In genomic region chr16:89564476-89565255, GRCh38 we compare ENCODE assay signal across 9 cellular contexts. TPM values are rescaled to one million over a fixed set of nuclear protein-coding genes. Genes with fewer than 3 reads are reported as not detected.
DNase-seq lines count a peak whose midpoint lies in the region; ATAC-seq and FAIRE-seq lines count a peak whose summit lies in the region.
"Had no signal": no experiment of that assay in that cellular context is flagged by ENCODE, and none has a peak within 500 bp of the region (broad histone marks: within the 10 kb centered on the region; RNA-seq: fewer than 3 reads in every experiment).

No MANE protein-coding gene starts in this region.

- H3K27me3 Mint-ChIP-seq in activated naive CD8-positive, alpha-beta T cell = no peaks in the 10 kb centered on the region
- peaks cover 0 to 2% (median 0%) of the 10 kb centered on the region in 5 donors for H3K27me3 Mint-ChIP-seq in naive thymus-derived CD8-positive, alpha-beta T cell

- H3K27ac Mint-ChIP-seq in activated naive CD8-positive, alpha-beta T cell = peak overlapping the region; percentile 72
- peak overlapping the region in 9 of 10 donors; percentile 9 to 86 (median 63) for H3K27ac Mint-ChIP-seq in naive thymus-derived CD8-positive, alpha-beta T cell

- DNase-seq in NCI-H2171 (lab: John Stamatoyannopoulos, UW) = peak; percentile 19
- DNase-seq in naive thymus-derived CD8-positive, alpha-beta T cell = no peak
- no peak for DNase-seq in DMS114 treated with DMSO at 0.1 percent for 48 hours (lab: John Stamatoyannopoulos, UW; ENCODE audit: unreplicated experiment)
- DNase-seq: NCI-H1417 treated with DMSO at 0.1 percent for 48 hours had no signal

- FAIRE-seq in G401.6 (lab: Jason Lieb, UNC) = peak; percentile 78

- H3K9me3 Mint-ChIP-seq in activated naive CD8-positive, alpha-beta T cell (ENCODE audit: low read depth) = no peaks in the 10 kb centered on the region
- no peaks in the 10 kb centered on the region for H3K9me3 Mint-ChIP-seq in naive thymus-derived CD8-positive, alpha-beta T cell

- H3K4me3 Mint-ChIP-seq in activated naive CD8-positive, alpha-beta T cell = peak overlapping the region; percentile 92
- peak overlapping the region in 9 of 10 donors; percentile 3 to 84 (median 54) for H3K4me3 Mint-ChIP-seq in naive thymus-derived CD8-positive, alpha-beta T cell

- peaks cover 37% of the 10 kb centered on the region for H3K4me1 Mint-ChIP-seq in activated naive CD8-positive, alpha-beta T cell (ENCODE audit: low read depth)
- H3K4me1 Mint-ChIP-seq in naive thymus-derived CD8-positive, alpha-beta T cell = peaks cover 27 to 59% (median 55%) of the 10 kb centered on the region in 4 donors

- POLR2A ChIA-PET in naive thymus-derived CD8-positive, alpha-beta T cell (lab: Charles Lee) = interaction anchor here (0.5 to 2.7 kb wide), 6 partner anchors 11 to 324 kb away, joined by 3 to 9 read pairs (median 4); partner anchors contain the start of genes CPNE7 and SPG7

- no peak for ATAC-seq in naive thymus-derived CD8-positive, alpha-beta T cell
- ATAC-seq in GM19035 (IDR thresholded peaks at IDR 0.05; ENCODE audit: unreplicated experiment) (no peak), GM18867 (IDR thresholded peaks at IDR 0.05; ENCODE audit: unreplicated experiment) (no peak), GM19463 (IDR thresholded peaks at IDR 0.05; ENCODE audit: unreplicated experiment) (no peak)

- H3K36me3 Mint-ChIP-seq in activated naive CD8-positive, alpha-beta T cell = peaks cover 11% of the 10 kb centered on the region
- peaks cover 0 to 42% (median 15%) of the 10 kb centered on the region in 3 donors for H3K36me3 Mint-ChIP-seq in naive thymus-derived CD8-positive, alpha-beta T cell

RNA-seq across cellular contexts. Expression of gene RPL13, which starts 4.2 kb away (rescaled TPM):
- total RNA-seq in naive thymus-derived CD8-positive, alpha-beta T cell = 1,000 to 10,000 TPM; 5,034 to 5,103 TPM
- polyA plus RNA-seq in naive thymus-derived CD8-positive, alpha-beta T cell = 1,000 to 10,000 TPM; 5,034 to 7,902 (median 7,525) TPM

RNA-seq across cellular contexts. Expression of gene CPNE7, which starts 10.9 kb away (rescaled TPM):
- under 1 TPM in 1 of 2 experiments, not detected in 1; 0.23 TPM for total RNA-seq in naive thymus-derived CD8-positive, alpha-beta T cell
- polyA plus RNA-seq in naive thymus-derived CD8-positive, alpha-beta T cell = under 1 TPM in 1 of 3 donors, not detected in 2; 0.53 TPM

RNA-seq across cellular contexts. Expression of gene DPEP1, which starts 48.8 kb away (rescaled TPM):
- total RNA-seq in naive thymus-derived CD8-positive, alpha-beta T cell = not detected
- polyA plus RNA-seq in naive thymus-derived CD8-positive, alpha-beta T cell = not detected

RNA-seq across cellular contexts. Expression of gene SPG7, which starts 56.5 kb away (rescaled TPM):
- 100 to 1,000 TPM; 164 to 169 TPM for total RNA-seq in naive thymus-derived CD8-positive, alpha-beta T cell
- polyA plus RNA-seq in naive thymus-derived CD8-positive, alpha-beta T cell = 10 to 100 TPM; 44.8 to 58.2 (median 44.9) TPM
